Comparison of ENCODE assay signal across 8 cellular contexts in genomic region chr6:28104392-28105250, GRCh38. TPM values are rescaled to one million over a fixed set of nuclear protein-coding genes. Genes with fewer than 3 reads are reported as not detected.
DNase-seq lines count a peak whose midpoint lies in the region; ATAC-seq and TF ChIP-seq lines count a peak whose summit lies in the region.

No MANE protein-coding gene starts in this region.

- ATAC-seq in HG03196 (IDR thresholded peaks at IDR 0.05; ENCODE audit: unreplicated experiment): peak; percentile 97
- ATAC-seq in activated CD4-positive, alpha-beta T cell treated with anti-CD3 and anti-CD28 coated beads for 36 hours: peak; percentile 100

- H3K4me1 Mint-ChIP-seq in activated CD4-positive, alpha-beta T cell treated with anti-CD3 and anti-CD28 coated beads for 36 hours: peaks cover 9% of the 10 kb centered on the region

- no peaks in the 10 kb centered on the region for H3K36me3 Mint-ChIP-seq in activated CD4-positive, alpha-beta T cell treated with anti-CD3 and anti-CD28 coated beads for 36 hours (ENCODE audit: low read depth)

- in situ Hi-C loops in GM18951 (cut with MboI; ENCODE audit: low sequenced_read_pairs, unreplicated experiment): no loop called here

- POLR2A ChIA-PET in activated CD4-positive, alpha-beta T cell treated with anti-CD3 and anti-CD28 coated beads for 36 hours (lab: Charles Lee): interaction anchor here (0.5 to 1.0 kb wide), 5 partner anchors 25 to 285 kb away, joined by 3 to 4 read pairs (median 3); partner anchors contain the start of gene ZNF165

- DNase-seq in AG20443 (ENCODE audit: low spot score): peak; percentile 93
- peak; percentile 72 for DNase-seq in NCI-H345 treated with DMSO at 0.1 percent for 48 hours (lab: John Stamatoyannopoulos, UW; ENCODE audit: unreplicated experiment)
- DNase-seq in activated CD4-positive, alpha-beta T cell treated with anti-CD3 and anti-CD28 coated beads for 36 hours: peak; percentile 91
- peak; percentile 94 for DNase-seq in left kidney (ENCODE audit: low read depth, low spot score)
- DNase-seq in stimulated activated CD4-positive, alpha-beta T cell treated with anti-CD3 and anti-CD28 coated beads, Interleukin-1b, Interleukin-23, amount 100 ng/mL, for 4 hours (ENCODE audit: low read depth in 2 of 2): peak; percentile 73 to 77

- peak overlapping the region; percentile 90 for H3K27ac Mint-ChIP-seq in activated CD4-positive, alpha-beta T cell treated with anti-CD3 and anti-CD28 coated beads for 36 hours

- intact Hi-C loops in activated CD4-positive, alpha-beta T cell treated with anti-CD3 and anti-CD28 coated beads for 36 hours (cut with DNase I, micrococcal nuclease): loop anchor here (1.0 kb wide), 3 partner anchors 23 to 32 kb away; partner anchors contain the start of gene ZNF165 (in 1 of the 2)

- H3K9me3 Mint-ChIP-seq in activated CD4-positive, alpha-beta T cell treated with anti-CD3 and anti-CD28 coated beads for 36 hours (ENCODE audit: low read depth): peaks cover 3% of the 10 kb centered on the region

- H3K27ac ChIP-seq in cingulate gyrus (ENCODE audit: low read depth, low read length): peak overlapping the region; percentile 58

- CTCF ChIA-PET in activated CD4-positive, alpha-beta T cell treated with anti-CD3 and anti-CD28 coated beads for 36 hours (lab: Charles Lee): interaction anchor here (0.7 to 1.0 kb wide), 13 partner anchors 8 to 1282 kb away, joined by 3 to 5 read pairs (median 3); partner anchors contain the start of gene ZSCAN26

- peaks cover 4% of the 10 kb centered on the region for H3K27me3 Mint-ChIP-seq in activated CD4-positive, alpha-beta T cell treated with anti-CD3 and anti-CD28 coated beads for 36 hours

- peak overlapping the region; percentile 82 for H3K4me3 Mint-ChIP-seq in activated CD4-positive, alpha-beta T cell treated with anti-CD3 and anti-CD28 coated beads for 36 hours

- peak; percentile 95 for TF ChIP-seq POLR2A in GM18951 (IDR thresholded peaks at IDR 0.05; ENCODE audit: extremely low read depth, insufficient read depth, insufficient read length)

RNA-seq across cellular contexts. Expression of gene ZSCAN16, which starts 19.8 kb away (rescaled TPM):
- total RNA-seq in activated CD4-positive, alpha-beta T cell treated with anti-CD3 and anti-CD28 coated beads for 36 hours: 1 to 10 TPM; 2.1 to 2.6 TPM

RNA-seq across cellular contexts. Expression of gene ZNF165, which starts 24.3 kb away (rescaled TPM):
- 1 to 10 TPM; 4.6 TPM for total RNA-seq in activated CD4-positive, alpha-beta T cell treated with anti-CD3 and anti-CD28 coated beads for 36 hours

RNA-seq across cellular contexts. Expression of gene ZKSCAN8, which starts 37.1 kb away (rescaled TPM):
- total RNA-seq in activated CD4-positive, alpha-beta T cell treated with anti-CD3 and anti-CD28 coated beads for 36 hours: 10 to 100 TPM; 17.5 to 20.7 TPM

Comparison
In these comparisons a context has a peak if more than half of its experiments do, and no peak if none do; other contexts are left out.
1. Peak in every context shown above with its lines: DNase-seq, ATAC-seq and H3K27ac ChIP-seq.